Comparison of ENCODE assay signal across 8 cellular contexts in genomic region chrX:41009816-41010187, GRCh38.
A peak's percentile ranks its signal among the peaks of the same experiment; 100 is the strongest.
DNase-seq lines count a peak whose midpoint lies in the region; ATAC-seq, FAIRE-seq and TF ChIP-seq lines count a peak whose summit lies in the region.

No MANE protein-coding gene starts in this region.

- WGBS in hepatocyte (ENCODE audit: low lambda C conversion rate, missing lambda C conversion rate): 90% methylated on average over 6 of the region's 6 CpGs
- WGBS in aorta, 2 donors: 45 to 59% methylated on average over 6 of the region's 6 CpGs

- peaks cover 28% of the 10 kb centered on the region for H3K4me1 Mint-ChIP-seq in stimulated activated naive CD8-positive, alpha-beta T cell treated with anti-CD3 and anti-CD28 coated beads, Interleukin-15, Interleukin-2, amounts not matched to agents 100 ng/mL and 50 ng/mL, for 24 hours (ENCODE audit: low read depth)

- H4K20me1 ChIP-seq in hepatocyte (ENCODE audit: insufficient read depth, poor library complexity, severe bottlenecking): no peaks in the 10 kb centered on the region

- H3K27me3 ChIP-seq in hepatocyte (no peaks in the 10 kb centered on the region), aorta (ENCODE audit: control insufficient read depth in 1 of 2, insufficient read depth in 2 of 2, low read length in 1 of 2) (no peaks in the 10 kb centered on the region)

- no peak overlapping the region for H2AFZ ChIP-seq in hepatocyte

- H3K36me3 ChIP-seq in hepatocyte (replicated peaks; ENCODE audit: insufficient read depth, low read depth) (no peaks in the 10 kb centered on the region), aorta (ENCODE audit: control insufficient read depth in 1 of 2, insufficient read depth in 2 of 2, low read length in 1 of 2) (no peaks in the 10 kb centered on the region)

- H3K4me3 ChIP-seq in hepatocyte (no peak overlapping the region), aorta (ENCODE audit: low read length in 2 of 2) (no peak overlapping the region)

- no peak for DNase-seq in HTR-8/SVneo (ENCODE audit: insufficient read length, low spot score)
- DNase-seq in activated naive CD4-positive, alpha-beta T cell treated with anti-CD3 and anti-CD28 coated beads, Interleukin-2, amount 50 U/mL, for 72 hours (ENCODE audit: low spot score in 2 of 2): no peak
- DNase-seq in hepatocyte (ENCODE audit: low spot score): no peak
- DNase-seq in posterior vena cava (ENCODE audit: low spot score): no peak
- no peak for DNase-seq in SKM-1 treated with dmso at 0.1 percent for 144 hours (lab: John Stamatoyannopoulos, UW; ENCODE audit: unreplicated experiment)
- no peak for DNase-seq in aorta

- intact Hi-C loops in posterior vena cava (cut with DNase I) (no loop called here), aorta (cut with DNase I) (no loop called here)

- peak; percentile 33 for FAIRE-seq in HTR-8/SVneo (lab: Jason Lieb, UNC)

- TF ChIP-seq CTCF in hepatocyte (IDR thresholded peaks at IDR 0.05; ENCODE audit: poor library complexity): no peak

- H3K27ac ChIP-seq in hepatocyte: peak overlapping the region; percentile 87
- peak overlapping the region in 1 of 2 donors; percentile 43 for H3K27ac ChIP-seq in aorta (ENCODE audit: low read depth in 1 of 2, low read length in 2 of 2)

- ATAC-seq in activated naive CD4-positive, alpha-beta T cell treated with anti-CD3 and anti-CD28 coated beads, Interleukin-2, amount 50 U/mL, for 72 hours: peak in 1 of 2 donors; percentile 77
- no peak for ATAC-seq in HG03135 (IDR thresholded peaks at IDR 0.05; ENCODE audit: unreplicated experiment)
- no peak for ATAC-seq in aorta (ENCODE audit: low FRiP score)

- H3K27me3 Mint-ChIP-seq in stimulated activated naive CD8-positive, alpha-beta T cell treated with anti-CD3 and anti-CD28 coated beads, Interleukin-15, Interleukin-2, amounts not matched to agents 100 ng/mL and 50 ng/mL, for 24 hours: no peaks in the 10 kb centered on the region

- H3K4me1 ChIP-seq in hepatocyte (ENCODE audit: insufficient read depth): peaks cover 7% of the 10 kb centered on the region
- H3K4me1 ChIP-seq in aorta (ENCODE audit: control insufficient read depth in 1 of 2, insufficient read depth in 2 of 2, low read length in 2 of 2): no peaks in the 10 kb centered on the region

- no peaks in the 10 kb centered on the region for H3K79me2 ChIP-seq in hepatocyte

- no peaks in the 10 kb centered on the region for H3K9me2 ChIP-seq in hepatocyte (replicated peaks; ENCODE audit: insufficient read depth)

- H3K4me3 Mint-ChIP-seq in stimulated activated naive CD8-positive, alpha-beta T cell treated with anti-CD3 and anti-CD28 coated beads, Interleukin-15, Interleukin-2, amounts not matched to agents 100 ng/mL and 50 ng/mL, for 24 hours: peak overlapping the region; percentile 52

- H3K36me3 Mint-ChIP-seq in activated naive CD4-positive, alpha-beta T cell treated with anti-CD3 and anti-CD28 coated beads, Interleukin-2, amount 50 U/mL, for 72 hours: no peaks in the 10 kb centered on the region
- no peaks in the 10 kb centered on the region for H3K36me3 Mint-ChIP-seq in stimulated activated naive CD8-positive, alpha-beta T cell treated with anti-CD3 and anti-CD28 coated beads, Interleukin-15, Interleukin-2, amounts not matched to agents 100 ng/mL and 50 ng/mL, for 24 hours (ENCODE audit: low read depth)

- peak overlapping the region; percentile 59 to 93 for H3K27ac Mint-ChIP-seq in activated naive CD4-positive, alpha-beta T cell treated with anti-CD3 and anti-CD28 coated beads, Interleukin-2, amount 50 U/mL, for 72 hours
- H3K27ac Mint-ChIP-seq in stimulated activated naive CD8-positive, alpha-beta T cell treated with anti-CD3 and anti-CD28 coated beads, Interleukin-15, Interleukin-2, amounts not matched to agents 100 ng/mL and 50 ng/mL, for 24 hours: peak overlapping the region; percentile 76

- H3K9me3 ChIP-seq in hepatocyte (ENCODE audit: low read depth): no peaks in the 10 kb centered on the region
- H3K9me3 ChIP-seq in aorta (ENCODE audit: control insufficient read depth, low read length): no peaks in the 10 kb centered on the region

- H3K9me3 Mint-ChIP-seq in activated naive CD4-positive, alpha-beta T cell treated with anti-CD3 and anti-CD28 coated beads, Interleukin-2, amount 50 U/mL, for 72 hours: peaks cover 0 to under 1% of the 10 kb centered on the region in 2 donors
- no peaks in the 10 kb centered on the region for H3K9me3 Mint-ChIP-seq in stimulated activated naive CD8-positive, alpha-beta T cell treated with anti-CD3 and anti-CD28 coated beads, Interleukin-15, Interleukin-2, amounts not matched to agents 100 ng/mL and 50 ng/mL, for 24 hours

- H3K4me2 ChIP-seq in hepatocyte: peak overlapping the region; percentile 61
